8 cellular contexts compared by ENCODE assay signal in the genomic region with DNA sequence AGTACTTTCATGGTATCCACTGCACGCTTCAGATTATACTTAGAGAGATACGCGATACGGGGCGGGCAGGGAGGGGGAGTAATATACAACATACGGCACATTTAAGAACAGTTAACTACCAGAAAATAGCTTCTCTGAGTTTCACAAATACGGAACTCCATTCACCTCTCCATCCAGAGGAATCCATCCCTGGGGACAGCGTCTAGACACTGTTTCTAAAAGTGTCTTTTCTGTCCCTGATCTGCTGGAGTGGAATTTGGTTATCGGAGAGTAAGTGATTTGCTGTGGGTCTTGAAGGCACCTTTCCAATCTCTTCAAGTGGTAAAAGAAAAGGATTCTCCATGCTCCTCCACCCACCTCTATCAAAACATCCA. TPM values are rescaled to one million over a fixed set of nuclear protein-coding genes. Genes with fewer than 3 reads are reported as not detected.
DNase-seq lines count a peak whose midpoint lies in the region; ATAC-seq and TF ChIP-seq lines count a peak whose summit lies in the region.

No MANE protein-coding gene starts in this region.

- TF ChIP-seq POLR2A in breast epithelium (IDR thresholded peaks at IDR 0.05) (no peak), right lobe of liver (IDR thresholded peaks at IDR 0.05) (no peak), tibial nerve (IDR thresholded peaks at IDR 0.05) (no peak)

- peak overlapping the region; percentile 95 to 98 for H3K27ac ChIP-seq in breast epithelium
- peak overlapping the region; percentile 83 to 95 (median 90) for H3K27ac ChIP-seq in right lobe of liver
- H3K27ac ChIP-seq in tibial nerve = peak overlapping the region; percentile 75 to 96 (median 94)

- ATAC-seq in right lobe of liver (peak in 1 of 4 donors; percentile 1), GM19397 (IDR thresholded peaks at IDR 0.05; ENCODE audit: unreplicated experiment) (no peak)

- H3K4me1 ChIP-seq in breast epithelium = no peaks in the 10 kb centered on the region
- H3K4me1 ChIP-seq in right lobe of liver = peaks cover 0 to 19% (median 6%) of the 10 kb centered on the region in 4 donors
- H3K4me1 ChIP-seq in tibial nerve = peaks cover 0 to 28% (median 0%) of the 10 kb centered on the region in 4 donors

- H3K9me3 ChIP-seq in breast epithelium = no peaks in the 10 kb centered on the region
- H3K9me3 ChIP-seq in right lobe of liver = no peaks in the 10 kb centered on the region
- H3K9me3 ChIP-seq in tibial nerve = no peaks in the 10 kb centered on the region

- peak in 2 of 3 experiments; percentile 47 to 74 for DNase-seq in NCI-H1417 (lab: John Stamatoyannopoulos, UW)
- DNase-seq in NCI-H1417 treated with DMSO at 0.1 percent for 48 hours (lab: John Stamatoyannopoulos, UW) = no peak
- DNase-seq in NCI-H146 (lab: John Stamatoyannopoulos, UW) = peak; percentile 15
- DNase-seq in breast epithelium (ENCODE audit: low spot score in 2 of 2) = no peak
- DNase-seq in right lobe of liver = no peak
- peak in 1 of 2 donors; percentile 4 for DNase-seq in tibial nerve (ENCODE audit: low spot score in 2 of 2)
- DNase-seq in stimulated activated CD4-positive, alpha-beta T cell treated with anti-CD3 and anti-CD28 coated beads, Interleukin-12 subunit alpha, Interleukin-12 subunit beta, amount 100 ng/mL, for 4 hours = no peak

- no peak for TF ChIP-seq EP300 in tibial nerve (IDR thresholded peaks at IDR 0.05)

- H3K4me3 ChIP-seq in breast epithelium (peak overlapping the region; percentile 84 to 94 (median 86)), right lobe of liver (peak overlapping the region; percentile 87 to 95 (median 94)), tibial nerve (peak overlapping the region; percentile 67 to 90 (median 86))

- intact Hi-C loops in breast epithelium (cut with DNase I; ENCODE audit: low total_unique reads) (no loop called here), right lobe of liver (cut with DNase I) (no loop called here)

- H3K36me3 ChIP-seq in breast epithelium (no peaks in the 10 kb centered on the region), right lobe of liver (peaks cover 0 to 6% (median 0%) of the 10 kb centered on the region in 4 donors), tibial nerve (peaks cover 0 to 13% (median 0%) of the 10 kb centered on the region in 3 donors)

- WGBS in right lobe of liver (ENCODE audit: insufficient coverage, low coverage, low lambda C conversion rate, missing lambda C conversion rate) = 0% methylated on average over 9 of the region's 9 CpGs
- 0 to 1% methylated on average over 9 of the region's 9 CpGs for WGBS in tibial nerve, 2 donors

- H3K27me3 ChIP-seq in breast epithelium = no peaks in the 10 kb centered on the region
- H3K27me3 ChIP-seq in right lobe of liver = no peaks in the 10 kb centered on the region
- H3K27me3 ChIP-seq in tibial nerve = no peaks in the 10 kb centered on the region

- no peak for TF ChIP-seq CTCF in breast epithelium (IDR thresholded peaks at IDR 0.05)
- TF ChIP-seq CTCF in right lobe of liver (IDR thresholded peaks at IDR 0.05) = no peak
- TF ChIP-seq CTCF in tibial nerve (IDR thresholded peaks at IDR 0.05) = no peak

RNA-seq across cellular contexts. Expression of gene SLC35F5, which starts 0.8 kb away (rescaled TPM):
- total RNA-seq in breast epithelium = 100 to 1,000 TPM in 1 of 3 donors, 10 to 100 TPM in 2; 77.8 to 135 (median 96.7) TPM
- total RNA-seq in right lobe of liver = 10 to 100 TPM; 33.2 to 50.0 (median 40.6) TPM
- 10 to 100 TPM; 55.5 to 72.2 (median 61.5) TPM for total RNA-seq in tibial nerve

Comparison
In these comparisons a context has a peak if more than half of its experiments do, and no peak if none do; other contexts are left out.
1. DNase-seq: peak in NCI-H1417 (2 of 3) and NCI-H146 (single experiment); none in NCI-H1417 treated with DMSO at 0.1 percent for 48 hours (single experiment), breast epithelium (0 of 2), right lobe of liver (0 of 3) and stimulated activated CD4-positive, alpha-beta T cell treated with anti-CD3 and anti-CD28 coated beads, Interleukin-12 subunit alpha, Interleukin-12 subunit beta, amount 100 ng/mL, for 4 hours (single experiment).
2. Peak in every context shown above with its lines, with median percentiles within 50 percentile points of each other: H3K27ac ChIP-seq and H3K4me3 ChIP-seq.